ENCODE assay signal across 11 cellular contexts in genomic region chr10:128087884-128088695, GRCh38. TPM values are rescaled to one million over a fixed set of nuclear protein-coding genes. Genes with fewer than 3 reads are reported as not detected.
DNase-seq lines count a peak whose midpoint lies in the region; ATAC-seq and TF ChIP-seq lines count a peak whose summit lies in the region.
"Had no signal": no experiment of that assay in that cellular context is flagged by ENCODE, and none has a peak within 500 bp of the region (broad histone marks: within the 10 kb centered on the region; RNA-seq: fewer than 3 reads in every experiment).

No MANE protein-coding gene starts in this region.

- POLR2A ChIA-PET in HEK293 (lab: Yijun Ruan, JAX), result no interaction called here
- POLR2A ChIA-PET in activated CD8-positive, alpha-beta T cell treated with anti-CD3 and anti-CD28 coated beads for 36 hours (lab: Charles Lee), result interaction anchor here (1.7 kb wide), 1 partner anchor 8 kb away, joined by 5 read pairs; no protein-coding TSS in a partner anchor
- POLR2A ChIA-PET in CD4-positive, alpha-beta T cell (lab: Charles Lee), result no interaction called here

- H3K9me3 ChIP-seq in HEK293 (ENCODE audit: control insufficient read depth, insufficient read depth, low read depth, low read length) (no peaks in the 10 kb centered on the region), right cardiac atrium (ENCODE audit: control insufficient read depth, low read length) (no peaks in the 10 kb centered on the region)
- no peaks in the 10 kb centered on the region for H3K9me3 ChIP-seq in CD4-positive, alpha-beta T cell (ENCODE audit: control insufficient read depth, low read length)

- peak; percentile 56 for ATAC-seq in activated CD8-positive, alpha-beta T cell treated with anti-CD3 and anti-CD28 coated beads for 36 hours
- ATAC-seq in right cardiac atrium, result no peak
- ATAC-seq in CD4-positive, alpha-beta T cell (ENCODE audit: poor library complexity), result no peak

- H3K36me3 Mint-ChIP-seq in Calu3 (ENCODE audit: insufficient read depth, unreplicated experiment), result no peaks in the 10 kb centered on the region
- H3K36me3 Mint-ChIP-seq in activated CD8-positive, alpha-beta T cell treated with anti-CD3 and anti-CD28 coated beads for 36 hours (ENCODE audit: low read depth), result peaks cover 3% of the 10 kb centered on the region
- peaks cover 25% of the 10 kb centered on the region for H3K36me3 Mint-ChIP-seq in CD4-positive, alpha-beta T cell (ENCODE audit: low read depth)

- CTCF ChIA-PET in Calu3 (lab: Charles Lee), result no interaction called here
- CTCF ChIA-PET in HEK293 (lab: Yijun Ruan, JAX), result interaction anchor here (1.3 kb wide), 1 partner anchor 10 kb away, joined by 3 read pairs; no protein-coding TSS in a partner anchor
- CTCF ChIA-PET in activated CD8-positive, alpha-beta T cell treated with anti-CD3 and anti-CD28 coated beads for 36 hours (lab: Charles Lee), result interaction anchor here (1.2 to 1.8 kb wide), 2 partner anchors 14 to 53 kb away, joined by 3 to 7 read pairs; no protein-coding TSS in a partner anchor
- CTCF ChIA-PET in CD4-positive, alpha-beta T cell (lab: Charles Lee), result no interaction called here

- no peak for TF ChIP-seq CTCF in Calu3 (IDR thresholded peaks at IDR 0.05; ENCODE audit: unreplicated experiment)
- TF ChIP-seq CTCF in HEK293 (tag by site-specific recombination; IDR thresholded peaks at IDR 0.05), result peak; percentile 42
- peak; percentile 24 for TF ChIP-seq CTCF in activated CD8-positive, alpha-beta T cell treated with anti-CD3 and anti-CD28 coated beads for 36 hours (IDR thresholded peaks at IDR 0.05)
- TF ChIP-seq CTCF in CD4-positive, alpha-beta T cell (IDR thresholded peaks at IDR 0.05), result no peak

- intact Hi-C loops in Calu3 (cut with micrococcal nuclease; ENCODE audit: unreplicated experiment) (no loop called here), right cardiac atrium (cut with DNase I) (no loop called here)
- intact Hi-C loops in activated CD8-positive, alpha-beta T cell treated with anti-CD3 and anti-CD28 coated beads for 36 hours (cut with micrococcal nuclease), result no loop called here
- intact Hi-C loops in CD4-positive, alpha-beta T cell (cut with DNase I, micrococcal nuclease), result no loop called here

- WGBS in right cardiac atrium, result 54% methylated on average over 12 of the region's 12 CpGs

- no peak overlapping the region for H3K27ac Mint-ChIP-seq in Calu3 (ENCODE audit: unreplicated experiment)
- no peak overlapping the region for H3K27ac Mint-ChIP-seq in activated CD8-positive, alpha-beta T cell treated with anti-CD3 and anti-CD28 coated beads for 36 hours
- no peak overlapping the region for H3K27ac Mint-ChIP-seq in CD4-positive, alpha-beta T cell
- H3K27ac Mint-ChIP-seq: memory B cell had no signal

- no peaks in the 10 kb centered on the region for H3K4me1 ChIP-seq in HEK293 (ENCODE audit: control insufficient read depth, insufficient read depth, low read length)
- H3K4me1 ChIP-seq in right cardiac atrium (ENCODE audit: control insufficient read depth, insufficient read depth, low read length), result no peaks in the 10 kb centered on the region

- H3K27ac ChIP-seq in HEK293 (ENCODE audit: extremely low read depth, low read depth, low read length) (no peak overlapping the region), right cardiac atrium (ENCODE audit: low read length) (no peak overlapping the region)
- no peak overlapping the region for H3K27ac ChIP-seq in CD4-positive, alpha-beta T cell (ENCODE audit: low read depth, low read length)

- no peaks in the 10 kb centered on the region for H3K9me3 Mint-ChIP-seq in Calu3 (ENCODE audit: low read depth, unreplicated experiment)
- H3K9me3 Mint-ChIP-seq in activated CD8-positive, alpha-beta T cell treated with anti-CD3 and anti-CD28 coated beads for 36 hours, result no peaks in the 10 kb centered on the region
- no peaks in the 10 kb centered on the region for H3K9me3 Mint-ChIP-seq in CD4-positive, alpha-beta T cell
- H3K9me3 Mint-ChIP-seq: memory B cell had no signal

- no peaks in the 10 kb centered on the region for H3K27me3 Mint-ChIP-seq in Calu3 (ENCODE audit: unreplicated experiment)
- no peaks in the 10 kb centered on the region for H3K27me3 Mint-ChIP-seq in activated CD8-positive, alpha-beta T cell treated with anti-CD3 and anti-CD28 coated beads for 36 hours
- H3K27me3 Mint-ChIP-seq in CD4-positive, alpha-beta T cell, result no peaks in the 10 kb centered on the region
- H3K27me3 Mint-ChIP-seq: memory B cell had no signal

- H3K36me3 ChIP-seq in HEK293 (ENCODE audit: control insufficient read depth in 2 of 2, insufficient read depth in 1 of 2, low read length in 2 of 2), result no peaks in the 10 kb centered on the region

- DNase-seq in Calu3, result peak; percentile 18
- no peak for DNase-seq in activated CD8-positive, alpha-beta T cell treated with anti-CD3 and anti-CD28 coated beads for 36 hours
- peak; percentile 31 for DNase-seq in kidney tubule cell (ENCODE audit: low spot score)
- DNase-seq in right cardiac atrium, result no peak
- DNase-seq in activated CD4-positive, alpha-beta T cell treated with anti-CD3 and anti-CD28 coated beads, Interleukin-2, amount 50 U/mL, for 48 hours, result no peak
- DNase-seq in CD4-positive, alpha-beta T cell, result no peak
- DNase-seq in NCI-H510A treated with DMSO at 0.1 percent for 48 hours (lab: John Stamatoyannopoulos, UW), result no peak
- DNase-seq: activated CD4-positive, alpha-beta T cell treated with anti-CD3 and anti-CD28 coated beads for 1 hour; DMS153 had no signal

- H3K4me3 Mint-ChIP-seq in Calu3 (ENCODE audit: low read depth, unreplicated experiment), result no peak overlapping the region
- no peak overlapping the region for H3K4me3 Mint-ChIP-seq in activated CD8-positive, alpha-beta T cell treated with anti-CD3 and anti-CD28 coated beads for 36 hours
- H3K4me3 Mint-ChIP-seq in CD4-positive, alpha-beta T cell, result no peak overlapping the region
- H3K4me3 Mint-ChIP-seq: memory B cell had no signal

- H3K27me3 ChIP-seq in right cardiac atrium (ENCODE audit: control insufficient read depth, insufficient read depth), result no peaks in the 10 kb centered on the region
- H3K27me3 ChIP-seq in CD4-positive, alpha-beta T cell (ENCODE audit: control insufficient read depth, insufficient read depth, low read length), result no peaks in the 10 kb centered on the region

- H3K4me3 ChIP-seq in HEK293 (ENCODE audit: low read depth, low read length), result no peak overlapping the region
- no peak overlapping the region for H3K4me3 ChIP-seq in right cardiac atrium (ENCODE audit: low read length)

- no peaks in the 10 kb centered on the region for H3K4me1 Mint-ChIP-seq in Calu3 (ENCODE audit: low read depth, unreplicated experiment)
- H3K4me1 Mint-ChIP-seq in activated CD8-positive, alpha-beta T cell treated with anti-CD3 and anti-CD28 coated beads for 36 hours (ENCODE audit: low read depth), result peaks cover 4% of the 10 kb centered on the region
- H3K4me1 Mint-ChIP-seq in CD4-positive, alpha-beta T cell (ENCODE audit: low read depth), result no peaks in the 10 kb centered on the region
- H3K4me1 Mint-ChIP-seq: memory B cell had no signal

- BruUV-seq in Calu3 (replicated peaks; lab: Mats Ljungman, UMichigan), result no TSS peak

TF ChIP-seq in HEK293, 187 proteins besides CTCF, POLR2A, EP300 and RAD21:
- TF ChIP-seq ATF2 (tag by site-specific recombination; IDR thresholded peaks at IDR 0.05; ENCODE audit: low read depth) (peak; percentile 85), ZNF610 (tag by site-specific recombination; IDR thresholded peaks at IDR 0.05; ENCODE audit: borderline replicate concordance) (peak; percentile 64; the same call in 1 of the 2 replicates), ZNF707 (tag by site-specific recombination; IDR thresholded peaks at IDR 0.05) (no peak), GLI2 (tag by site-specific recombination; IDR thresholded peaks at IDR 0.05; ENCODE audit: borderline replicate concordance, low read depth) (no peak), ZNF600 (tag by site-specific recombination; IDR thresholded peaks at IDR 0.05) (no peak), ZNF654 (tag by site-specific recombination; IDR thresholded peaks at IDR 0.05; ENCODE audit: low read depth) (no peak)

RNA-seq across cellular contexts. Expression of gene MKI67, which starts 38.1 kb away (rescaled TPM):
- total RNA-seq in Calu3 (2022) (72.8 and 87.8 TPM in 2 replicates), right cardiac atrium (1 to 10 TPM in 2 of 4 donors, under 1 TPM in 2; 0.11 to 4.9 (median 1.8) TPM)
- total RNA-seq in activated CD8-positive, alpha-beta T cell treated with anti-CD3 and anti-CD28 coated beads for 36 hours, result 100 to 1,000 TPM; 205 to 230 TPM
- 0.05 TPM for polyA plus RNA-seq in right cardiac atrium
- total RNA-seq in CD4-positive, alpha-beta T cell, result 1 to 10 TPM in 1 of 2 experiments, under 1 TPM in 1; 0.92 to 1.2 TPM

Comparison
In these comparisons a context has a peak if more than half of its experiments do, and no peak if none do; other contexts are left out.
1. DNase-seq: peak in Calu3 (single experiment) and kidney tubule cell (single experiment); none in activated CD8-positive, alpha-beta T cell treated with anti-CD3 and anti-CD28 coated beads for 36 hours (single experiment), right cardiac atrium (0 of 3), activated CD4-positive, alpha-beta T cell treated with anti-CD3 and anti-CD28 coated beads, Interleukin-2, amount 50 U/mL, for 48 hours (0 of 2), CD4-positive, alpha-beta T cell (0 of 10) and NCI-H510A treated with DMSO at 0.1 percent for 48 hours (single experiment).
2. CTCF ChIP-seq: peak in HEK293 (single experiment) and activated CD8-positive, alpha-beta T cell treated with anti-CD3 and anti-CD28 coated beads for 36 hours (single experiment); none in Calu3 (single experiment) and CD4-positive, alpha-beta T cell (single experiment).
3. RNA of gene MKI67, which starts 38.1 kb away (total RNA-seq): 205 to 230 TPM in activated CD8-positive, alpha-beta T cell treated with anti-CD3 and anti-CD28 coated beads for 36 hours and 72.8 to 87.8 TPM in Calu3; 0.11 to 4.9 TPM in right cardiac atrium and 0.92 to 1.2 TPM in CD4-positive, alpha-beta T cell; every median in the first group is over 10 times any median in the second.
4. CTCF ChIA-PET loops: an anchor here in HEK293 (1.3 kb wide) and activated CD8-positive, alpha-beta T cell treated with anti-CD3 and anti-CD28 coated beads for 36 hours (1.2 to 1.8 kb wide); none called in Calu3 and CD4-positive, alpha-beta T cell.